ENCODE assay signal across 13 cellular contexts in the genomic region with DNA sequence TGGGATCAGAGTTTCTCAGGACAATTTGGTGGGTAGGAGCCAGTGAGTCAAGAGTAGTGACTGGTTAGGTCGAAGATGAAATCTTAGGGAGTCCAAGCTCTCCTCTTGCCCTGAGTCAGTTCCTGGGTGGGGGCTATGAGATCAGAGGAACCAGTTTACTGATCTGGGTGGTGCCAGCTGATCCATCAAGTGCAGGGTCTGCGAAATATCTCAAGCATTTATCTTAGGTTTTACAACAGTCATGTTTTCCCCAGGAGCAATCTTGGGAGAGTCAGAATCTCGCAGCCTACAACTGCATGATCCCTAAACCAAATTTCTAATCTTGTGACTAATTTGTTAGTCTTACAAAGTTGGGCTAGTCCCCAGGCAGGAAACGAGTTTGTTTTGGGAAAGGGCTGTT.
"Had no signal": no experiment of that assay in that cellular context is flagged by ENCODE, and none has a peak within 500 bp of the region (broad histone marks: within the 10 kb centered on the region; RNA-seq: fewer than 3 reads in every experiment).

No MANE protein-coding gene starts in this region.

- H3K9me3 Mint-ChIP-seq: nephron had no signal

- H3K4me1 ChIP-seq: upper lobe of right lung had no signal

- H3K27ac ChIP-seq: upper lobe of right lung had no signal

- ATAC-seq: activated CD8-positive, alpha-beta T cell treated with anti-CD3 and anti-CD28 coated beads, Interleukin-2, amount 10 ng/mL, durations not matched to agents 7 days and 5 days; effector memory CD8-positive, alpha-beta T cell; sciatic nerve; stimulated activated naive CD8-positive, alpha-beta T cell treated with anti-CD3 and anti-CD28 coated beads, Interleukin-15, Interleukin-2, amounts not matched to agents 100 U/mL and 50 U/mL, for 24 hours; upper lobe of right lung had no signal

- H3K4me3 ChIP-seq: upper lobe of right lung had no signal

- H3K27me3 Mint-ChIP-seq: effector memory CD8-positive, alpha-beta T cell had no signal

- H3K9me3 ChIP-seq: upper lobe of right lung had no signal

- DNase-seq: activated CD4-positive, alpha-beta T cell treated with anti-CD3 and anti-CD28 coated beads for 48 hours; activated CD8-positive, alpha-beta memory T cell treated with anti-CD3 and anti-CD28 coated beads, Interleukin-2, amount 50 U/mL, for 48 hours; activated CD8-positive, alpha-beta T cell treated with anti-CD3 and anti-CD28 coated beads, Interleukin-2, amount 10 ng/mL, durations not matched to agents 7 days and 5 days; activated naive CD4-positive, alpha-beta T cell treated with Interleukin-2 at 50 U/mL for 16 hours; effector memory CD8-positive, alpha-beta T cell; foreskin fibroblast; head of caudate nucleus; occipital lobe; stimulated activated naive CD8-positive, alpha-beta T cell treated with anti-CD3 and anti-CD28 coated beads, Interleukin-15, Interleukin-2, amounts not matched to agents 100 U/mL and 50 U/mL, for 24 hours; upper lobe of right lung had no signal

- H3K27ac Mint-ChIP-seq: activated CD8-positive, alpha-beta T cell treated with anti-CD3 and anti-CD28 coated beads, Interleukin-2, amount 10 ng/mL, durations not matched to agents 7 days and 5 days; activated T-helper 1 cell treated with anti-CD3 and anti-CD28 coated beads, Interleukin-12 subunit alpha, Interleukin-12 subunit beta, Interleukin-2, Interleukin-4 antibody, amounts not matched to agents 30 ng/mL and 10 ng/mL and 1 ng/mL, durations not matched to agents 14 hours and 24 hours and 36 hours; effector memory CD8-positive, alpha-beta T cell; nephron had no signal

- H3K27me3 ChIP-seq: upper lobe of right lung had no signal

- H3K4me3 Mint-ChIP-seq: activated CD8-positive, alpha-beta T cell treated with anti-CD3 and anti-CD28 coated beads, Interleukin-2, amount 10 ng/mL, durations not matched to agents 7 days and 5 days; activated T-helper 1 cell treated with anti-CD3 and anti-CD28 coated beads, Interleukin-12 subunit alpha, Interleukin-12 subunit beta, Interleukin-2, Interleukin-4 antibody, amounts not matched to agents 30 ng/mL and 10 ng/mL and 1 ng/mL, durations not matched to agents 14 hours and 24 hours and 36 hours; effector memory CD8-positive, alpha-beta T cell; nephron had no signal

- H3K36me3 ChIP-seq: upper lobe of right lung had no signal

- H3K4me1 Mint-ChIP-seq: nephron had no signal
